In the genomic region with DNA sequence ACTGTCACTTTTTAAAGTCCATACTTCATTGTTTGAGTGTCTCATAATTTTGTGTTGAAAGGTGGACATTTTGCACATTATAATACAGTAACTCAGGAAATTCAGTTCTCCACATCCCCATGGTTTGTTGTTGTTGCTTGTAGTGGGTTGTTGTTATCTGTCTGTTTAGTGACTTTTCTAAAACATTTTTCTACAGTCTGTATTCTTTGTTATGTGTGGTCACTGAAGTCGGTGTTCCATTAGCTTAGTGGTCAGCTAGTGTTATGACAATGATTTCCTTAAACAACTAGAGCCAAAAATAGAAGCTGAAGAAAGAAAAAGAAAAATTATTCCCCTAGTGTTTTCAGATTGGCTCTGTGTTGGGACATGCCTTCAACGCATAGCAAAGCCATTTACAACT, we compare ENCODE assay signal across 39 cellular contexts. TPM values are rescaled to one million over a fixed set of nuclear protein-coding genes. Genes with fewer than 3 reads are reported as not detected.
"Had no signal": no experiment of that assay in that cellular context is flagged by ENCODE, and none has a peak within 500 bp of the region (broad histone marks: within the 10 kb centered on the region; RNA-seq: fewer than 3 reads in every experiment).

No MANE protein-coding gene starts in this region.

- FAIRE-seq: TTC549 had no signal

- H3K27ac ChIP-seq: ascending aorta, cardiac muscle cell, VCaP had no signal

- H3K36me3 ChIP-seq: ascending aorta, cardiac muscle cell had no signal

- ATAC-seq: activated CD8-positive, alpha-beta T cell treated with anti-CD3 and anti-CD28 coated beads for 36 hours; activated naive CD8-positive, alpha-beta T cell treated with anti-CD3 and anti-CD28 coated beads, Interleukin-2, amount 50 U/mL, for 24 hours; activated T-cell treated with anti-CD3 and anti-CD28 coated beads, Interleukin-2, amount 50 U/mL, for 4 hours; activated T-cell treated with anti-CD3 and anti-CD28 coated beads, Interleukin-2, amount 50 U/mL, for 72 hours; activated T-helper 17 cell treated with anti-CD3 and anti-CD28 coated beads, Interleukin-2, amount 50 U/mL, for 72 hours had no signal

- DNase-seq: activated B cell treated with CpG ODN at 0.5 μM for 24 hours; activated CD4-positive, alpha-beta memory T cell treated with anti-CD3 and anti-CD28 coated beads for 36 hours; activated CD4-positive, alpha-beta T cell treated with anti-CD3 and anti-CD28 coated beads for 4 hours; activated CD4-positive, alpha-beta T cell treated with anti-CD3 and anti-CD28 coated beads, Interleukin-2, amount 10 ng/mL, durations not matched to agents 24 days and 14 days; activated CD4-positive, alpha-beta T cell treated with anti-CD3 and anti-CD28 coated beads, Interleukin-2, amount 50 U/mL, for 1 hour; activated CD4-positive, alpha-beta T cell treated with anti-CD3 and anti-CD28 coated beads, Interleukin-2, amount 50 U/mL, for 4 hours; activated CD4-positive, CD25-positive, alpha-beta regulatory T cell treated with anti-CD3 and anti-CD28 coated beads, Interleukin-2, amount 50 U/mL, for 72 hours; activated CD8-positive, alpha-beta memory T cell treated with anti-CD3 and anti-CD28 coated beads, Interleukin-2, amount 50 U/mL, for 4 hours; activated CD8-positive, alpha-beta T cell treated with anti-CD3 and anti-CD28 coated beads for 36 hours; activated gamma-delta T cell; activated naive CD4-positive, alpha-beta T cell treated with anti-CD3 and anti-CD28 coated beads, Interleukin-2, amount 10 ng/mL, durations not matched to agents 7 days and 5 days; activated naive CD4-positive, alpha-beta T cell treated with Interleukin-2 at 50 U/mL for 16 hours; activated naive CD8-positive, alpha-beta T cell treated with anti-CD3 and anti-CD28 coated beads, Interleukin-2, amount 10 ng/mL, durations not matched to agents 7 days and 5 days; activated naive CD8-positive, alpha-beta T cell treated with anti-CD3 and anti-CD28 coated beads, Interleukin-2, amount 50 U/mL, for 24 hours; activated T-cell treated with anti-CD3 and anti-CD28 coated beads for 4 hours; activated T-cell treated with anti-CD3 and anti-CD28 coated beads, Interleukin-2, amount 50 U/mL, for 1 hour; activated T-cell treated with anti-CD3 and anti-CD28 coated beads, Interleukin-2, amount 50 U/mL, for 4 hours; activated T-cell treated with anti-CD3 and anti-CD28 coated beads, Interleukin-2, amount 50 U/mL, for 72 hours; amygdala; anterior cingulate cortex; caudate nucleus; cerebellar nuclear complex; T-helper 1 cell; T-helper 2 cell; T-helper 9 cell had no signal

- H3K27ac Mint-ChIP-seq: activated B cell treated with CpG ODN at 0.5 μM for 24 hours; activated CD4-positive, alpha-beta memory T cell treated with anti-CD3 and anti-CD28 coated beads for 36 hours; activated CD4-positive, alpha-beta T cell treated with anti-CD3 and anti-CD28 coated beads, Interleukin-2, amount 10 ng/mL, durations not matched to agents 24 days and 14 days; activated CD8-positive, alpha-beta T cell treated with anti-CD3 and anti-CD28 coated beads for 36 hours; activated naive CD4-positive, alpha-beta T cell treated with anti-CD3 and anti-CD28 coated beads, Interleukin-2, amount 10 ng/mL, durations not matched to agents 7 days and 5 days; activated naive CD4-positive, alpha-beta T cell treated with anti-CD3 and anti-CD28 coated beads, Interleukin-2, amount 50 U/mL, for 24 hours; activated naive CD8-positive, alpha-beta T cell; activated naive CD8-positive, alpha-beta T cell treated with anti-CD3 and anti-CD28 coated beads, Interleukin-2, amount 10 ng/mL, durations not matched to agents 7 days and 5 days; activated naive CD8-positive, alpha-beta T cell treated with anti-CD3 and anti-CD28 coated beads, Interleukin-2, amount 50 U/mL, for 24 hours; activated T-cell treated with anti-CD3 and anti-CD28 coated beads, Interleukin-2, amount 50 U/mL, for 72 hours; activated T-helper 1 cell treated with anti-CD3 and anti-CD28 coated beads, Interleukin-12 subunit alpha, Interleukin-12 subunit beta, Interleukin-2, Interleukin-4 antibody, amounts not matched to agents 30 ng/mL and 10 ng/mL and 1 ng/mL, durations not matched to agents 14 hours and 24 hours and 36 hours; activated T-helper 17 cell treated with anti-CD3 and anti-CD28 coated beads, Interleukin-2, amount 50 U/mL, for 72 hours; brain; T-helper 1 cell treated with Interleukin-12 subunit alpha and Interleukin-12 subunit beta and Interleukin-4 antibody, amounts not matched to agents 30 μg/mL and 1 μg/mL, for 36 hours; T-helper 2 cell treated with Interferon-gamma antibody and Interleukin-4, amounts not matched to agents 5 μg/mL and 100 μg/mL, for 36 hours had no signal

- H3K4me3 Mint-ChIP-seq: activated B cell treated with CpG ODN at 0.5 μM for 24 hours; activated CD4-positive, alpha-beta memory T cell treated with anti-CD3 and anti-CD28 coated beads for 36 hours; activated CD4-positive, alpha-beta T cell treated with anti-CD3 and anti-CD28 coated beads, Interleukin-2, amount 10 ng/mL, durations not matched to agents 24 days and 14 days; activated CD8-positive, alpha-beta T cell treated with anti-CD3 and anti-CD28 coated beads for 36 hours; activated naive CD4-positive, alpha-beta T cell treated with anti-CD3 and anti-CD28 coated beads, Interleukin-2, amount 10 ng/mL, durations not matched to agents 7 days and 5 days; activated naive CD4-positive, alpha-beta T cell treated with anti-CD3 and anti-CD28 coated beads, Interleukin-2, amount 50 U/mL, for 24 hours; activated naive CD8-positive, alpha-beta T cell; activated naive CD8-positive, alpha-beta T cell treated with anti-CD3 and anti-CD28 coated beads, Interleukin-2, amount 10 ng/mL, durations not matched to agents 7 days and 5 days; activated naive CD8-positive, alpha-beta T cell treated with anti-CD3 and anti-CD28 coated beads, Interleukin-2, amount 50 U/mL, for 24 hours; activated T-cell treated with anti-CD3 and anti-CD28 coated beads, Interleukin-2, amount 50 U/mL, for 4 hours; activated T-cell treated with anti-CD3 and anti-CD28 coated beads, Interleukin-2, amount 50 U/mL, for 72 hours; activated T-helper 1 cell treated with anti-CD3 and anti-CD28 coated beads, Interleukin-12 subunit alpha, Interleukin-12 subunit beta, Interleukin-2, Interleukin-4 antibody, amounts not matched to agents 30 ng/mL and 10 ng/mL and 1 ng/mL, durations not matched to agents 14 hours and 24 hours and 36 hours; activated T-helper 17 cell treated with anti-CD3 and anti-CD28 coated beads, Interleukin-2, amount 50 U/mL, for 72 hours; brain; central memory CD8-positive, alpha-beta T cell; T-helper 1 cell treated with Interleukin-12 subunit alpha and Interleukin-12 subunit beta and Interleukin-4 antibody, amounts not matched to agents 30 μg/mL and 1 μg/mL, for 36 hours; T-helper 2 cell treated with Interferon-gamma antibody and Interleukin-4, amounts not matched to agents 5 μg/mL and 100 μg/mL, for 36 hours had no signal

- H3K36me3 Mint-ChIP-seq: activated CD4-positive, alpha-beta memory T cell treated with anti-CD3 and anti-CD28 coated beads for 36 hours; activated naive CD4-positive, alpha-beta T cell treated with anti-CD3 and anti-CD28 coated beads, Interleukin-2, amount 10 ng/mL, durations not matched to agents 7 days and 5 days; activated naive CD8-positive, alpha-beta T cell treated with anti-CD3 and anti-CD28 coated beads, Interleukin-2, amount 10 ng/mL, durations not matched to agents 7 days and 5 days; brain had no signal

- H3K27me3 Mint-ChIP-seq: activated naive CD4-positive, alpha-beta T cell treated with anti-CD3 and anti-CD28 coated beads, Interleukin-2, amount 10 ng/mL, durations not matched to agents 7 days and 5 days had no signal

- H3K4me3 ChIP-seq: ascending aorta, cardiac muscle cell had no signal

- H3K27me3 ChIP-seq: ascending aorta, cardiac muscle cell had no signal

- H3K4me1 Mint-ChIP-seq: activated B cell treated with CpG ODN at 0.5 μM for 24 hours; activated CD4-positive, alpha-beta T cell treated with anti-CD3 and anti-CD28 coated beads, Interleukin-2, amount 10 ng/mL, durations not matched to agents 24 days and 14 days; activated naive CD4-positive, alpha-beta T cell treated with anti-CD3 and anti-CD28 coated beads, Interleukin-2, amount 10 ng/mL, durations not matched to agents 7 days and 5 days; activated naive CD4-positive, alpha-beta T cell treated with anti-CD3 and anti-CD28 coated beads, Interleukin-2, amount 50 U/mL, for 24 hours; activated naive CD8-positive, alpha-beta T cell treated with anti-CD3 and anti-CD28 coated beads, Interleukin-2, amount 10 ng/mL, durations not matched to agents 7 days and 5 days; activated naive CD8-positive, alpha-beta T cell treated with anti-CD3 and anti-CD28 coated beads, Interleukin-2, amount 50 U/mL, for 24 hours; activated T-helper 17 cell treated with anti-CD3 and anti-CD28 coated beads, Interleukin-2, amount 50 U/mL, for 72 hours; central memory CD8-positive, alpha-beta T cell had no signal

RNA-seq across cellular contexts. Expression of a gene that starts 5.6 kb away (rescaled TPM):
- total RNA-seq: activated B cell treated with CpG ODN at 0.5 μM for 24 hours; activated CD4-positive, alpha-beta memory T cell treated with anti-CD3 and anti-CD28 coated beads for 36 hours; activated CD4-positive, alpha-beta T cell treated with anti-CD3 and anti-CD28 coated beads, Interleukin-2, amount 10 ng/mL, durations not matched to agents 24 days and 14 days; activated CD8-positive, alpha-beta memory T cell treated with anti-CD3 and anti-CD28 coated beads for 36 hours; activated CD8-positive, alpha-beta T cell treated with anti-CD3 and anti-CD28 coated beads for 36 hours; activated naive CD8-positive, alpha-beta T cell treated with anti-CD3 and anti-CD28 coated beads, Interleukin-2, amount 10 ng/mL, durations not matched to agents 7 days and 5 days; activated T-cell treated with anti-CD3 and anti-CD28 coated beads, Interleukin-2, amount 50 U/mL, for 4 hours; activated T-cell treated with anti-CD3 and anti-CD28 coated beads, Interleukin-2, amount 50 U/mL, for 72 hours; activated T-helper 1 cell treated with anti-CD3 and anti-CD28 coated beads, Interleukin-12 subunit alpha, Interleukin-12 subunit beta, Interleukin-2, Interleukin-4 antibody, amounts not matched to agents 30 ng/mL and 10 ng/mL and 1 ng/mL, durations not matched to agents 14 hours and 24 hours and 36 hours; activated T-helper 17 cell treated with anti-CD3 and anti-CD28 coated beads, Interleukin-2, amount 50 U/mL, for 72 hours; cardiac muscle cell; chondrocyte had no signal
- polyA plus RNA-seq: cardiac muscle cell had no signal
